In genomic region chr14:44803239-44803905, GRCh38 we compare ENCODE assay signal across 8 cellular contexts.
DNase-seq lines count a peak whose midpoint lies in the region; ATAC-seq, FAIRE-seq and TF ChIP-seq lines count a peak whose summit lies in the region.

No MANE protein-coding gene starts in this region.

- peak; percentile 77 for TF ChIP-seq CTCF in A549 (IDR thresholded peaks at IDR 0.05)
- TF ChIP-seq CTCF in GM12865 (IDR thresholded peaks at IDR 0.05; ENCODE audit: insufficient read depth, low read depth, low read length, missing control alignments), result peak; percentile 53
- TF ChIP-seq CTCF in foreskin fibroblast (IDR thresholded peaks at IDR 0.05; ENCODE audit: low read depth, low read length), result peak; percentile 50
- peak; percentile 74 for TF ChIP-seq CTCF in psoas muscle (IDR thresholded peaks at IDR 0.05)

- H3K4me1 ChIP-seq in A549 (no peaks in the 10 kb centered on the region), psoas muscle (no peaks in the 10 kb centered on the region)

- no peak for TF ChIP-seq EP300 in A549 (IDR thresholded peaks at IDR 0.05)

- no peak overlapping the region for H3K4me2 ChIP-seq in A549

- DNase-seq in A549 (ENCODE audit: low read depth in 1 of 2, low spot score in 1 of 2) (peak; percentile 26 to 60), GM12865 (ENCODE audit: low read depth) (peak; percentile 35), NCI-H1092 treated with DMSO at 0.1 percent for 48 hours (lab: John Stamatoyannopoulos, UW) (peak; percentile 64), T-helper 17 cell (no peak), foreskin fibroblast (peak; percentile 21 to 70), psoas muscle (no peak)
- no peak for DNase-seq in stimulated activated CD4-positive, alpha-beta T cell treated with anti-CD3 and anti-CD28 coated beads, Interleukin-15, amount 100 ng/mL, for 24 hours

- TF ChIP-seq RAD21 in A549 (conservative IDR thresholded peaks at IDR 0.05 in 1 of 2, IDR thresholded peaks at IDR 0.05 in 1 of 2), result peak; percentile 79 to 86

- no peak for TF ChIP-seq POLR2A in A549 (IDR thresholded peaks at IDR 0.05; ENCODE audit: low read length)

- no peak overlapping the region for H3K4me3 Mint-ChIP-seq in T-helper 17 cell

- no peak overlapping the region for H3K27ac ChIP-seq in A549
- H3K27ac ChIP-seq in psoas muscle, result no peak overlapping the region

- WGBS in A549 (ENCODE audit: missing lambda C conversion rate), result 2% methylated on average over 1 of the region's 1 CpG
- WGBS in psoas muscle, 3 donors, result 60 to 76% (median 61%) methylated on average over 1 of the region's 1 CpG

- peaks cover 2% of the 10 kb centered on the region for H3K4me1 Mint-ChIP-seq in T-helper 17 cell

- POLR2A ChIA-PET in A549 (lab: Yijun Ruan, JAX), result no interaction called here

- peaks cover 31% of the 10 kb centered on the region for H3K27me3 Mint-ChIP-seq in T-helper 17 cell

- H3K4me3 ChIP-seq in A549, result no peak overlapping the region
- H3K4me3 ChIP-seq in GM12865 (ENCODE audit: low read depth, low read length), result no peak overlapping the region
- H3K4me3 ChIP-seq in foreskin fibroblast (ENCODE audit: low read depth in 1 of 2, low read length in 2 of 2), result no peak overlapping the region
- no peak overlapping the region for H3K4me3 ChIP-seq in psoas muscle

- H3K27me3 ChIP-seq in psoas muscle (ENCODE audit: insufficient read depth in 3 of 3, low read length in 2 of 3), result no peaks in the 10 kb centered on the region

- ATAC-seq in A549 (peak; percentile 94), HG02588 (IDR thresholded peaks at IDR 0.05; ENCODE audit: unreplicated experiment) (peak; percentile 68), T-helper 17 cell (peak; percentile 42), psoas muscle (peak in 3 of 4 donors; percentile 70 to 80 (median 73))

- intact Hi-C loops in psoas muscle (cut with DNase I), result no loop called here

- peaks cover 3% of the 10 kb centered on the region for H3K36me3 Mint-ChIP-seq in T-helper 17 cell (ENCODE audit: low read depth)

- H3K27ac Mint-ChIP-seq in T-helper 17 cell, result no peak overlapping the region

- H3K9me3 ChIP-seq in A549 (no peaks in the 10 kb centered on the region), T-helper 17 cell (ENCODE audit: control insufficient read depth, low read length, poor library complexity, severe bottlenecking) (no peaks in the 10 kb centered on the region), psoas muscle (no peaks in the 10 kb centered on the region)

- peak; percentile 83 for FAIRE-seq in A549 (lab: Jason Lieb, UNC)

- CTCF ChIA-PET in A549 (lab: Yijun Ruan, JAX), result interaction anchor here (0.5 to 1.3 kb wide), 7 partner anchors 8 to 1387 kb away, joined by 3 to 4 read pairs (median 3); no protein-coding TSS in a partner anchor

- no peaks in the 10 kb centered on the region for H3K36me3 ChIP-seq in psoas muscle (ENCODE audit: insufficient read depth in 1 of 2, low read depth in 1 of 2)

TF ChIP-seq in A549, 52 proteins besides CTCF, POLR2A, EP300 and RAD21:
- TF ChIP-seq E2F6 (IDR thresholded peaks at IDR 0.05; ENCODE audit: borderline replicate concordance, low read depth), result no peak
- peak; percentile 72 for TF ChIP-seq SMC3 (IDR thresholded peaks at IDR 0.05)

Comparison
In these comparisons a context has a peak if more than half of its experiments do, and no peak if none do; other contexts are left out.
1. ATAC-seq: peak in every context shown above with its lines; median percentile 94 in A549; 73 in psoas muscle; 68 in HG02588; 42 in T-helper 17 cell.
2. DNase-seq: peak in A549 (2 of 2), GM12865 (single experiment), NCI-H1092 treated with DMSO at 0.1 percent for 48 hours (single experiment) and foreskin fibroblast (2 of 2); none in T-helper 17 cell (0 of 3), psoas muscle (0 of 2) and stimulated activated CD4-positive, alpha-beta T cell treated with anti-CD3 and anti-CD28 coated beads, Interleukin-15, amount 100 ng/mL, for 24 hours (single experiment).
3. Peak in every context shown above with its lines, with median percentiles within 50 percentile points of each other: CTCF ChIP-seq.